In genomic region chr2:38940746-38941145, GRCh38 we compare ENCODE assay signal across 33 cellular contexts. TPM values are rescaled to one million over a fixed set of nuclear protein-coding genes. Genes with fewer than 3 reads are reported as not detected.
"Had no signal": no experiment of that assay in that cellular context is flagged by ENCODE, and none has a peak within 500 bp of the region (broad histone marks: within the 10 kb centered on the region; RNA-seq: fewer than 3 reads in every experiment).

No MANE protein-coding gene starts in this region.

- FAIRE-seq: TTC549 had no signal

- H3K4me1 ChIP-seq: ascending aorta, body of pancreas, breast epithelium had no signal

- H3K9me3 ChIP-seq: ascending aorta, body of pancreas, breast epithelium had no signal

- H3K27me3 ChIP-seq: ascending aorta, body of pancreas, brain microvascular endothelial cell, breast epithelium, cardiac muscle cell had no signal

- ATAC-seq: activated CD4-positive, alpha-beta T cell treated with anti-CD3 and anti-CD28 coated beads for 36 hours; activated CD4-positive, CD25-positive, alpha-beta regulatory T cell treated with anti-CD3 and anti-CD28 coated beads, Interleukin-2, amount 50 U/mL, for 24 hours; activated CD8-positive, alpha-beta memory T cell treated with anti-CD3 and anti-CD28 coated beads, Interleukin-2, amount 10 ng/mL, durations not matched to agents 7 days and 5 days; activated CD8-positive, alpha-beta T cell treated with anti-CD3 and anti-CD28 coated beads, Interleukin-2, amount 10 ng/mL, durations not matched to agents 7 days and 5 days; activated naive CD8-positive, alpha-beta T cell treated with anti-CD3 and anti-CD28 coated beads, Interleukin-2, amount 50 U/mL, for 24 hours; body of pancreas had no signal

- H3K36me3 ChIP-seq: ascending aorta, brain microvascular endothelial cell, breast epithelium, cardiac muscle cell had no signal

- H3K4me3 ChIP-seq: ascending aorta, body of pancreas, breast epithelium, cardiac muscle cell had no signal

- H3K27ac ChIP-seq: ascending aorta, body of pancreas, brain microvascular endothelial cell, breast epithelium, cardiac muscle cell, VCaP had no signal

- DNase-seq: activated CD4-positive, alpha-beta memory T cell treated with anti-CD3 and anti-CD28 coated beads, Interleukin-2, amount 10 ng/mL, durations not matched to agents 7 days and 5 days; activated CD4-positive, alpha-beta T cell treated with anti-CD3 and anti-CD28 coated beads for 1 hour; activated CD4-positive, alpha-beta T cell treated with anti-CD3 and anti-CD28 coated beads for 36 hours; activated CD4-positive, alpha-beta T cell treated with anti-CD3 and anti-CD28 coated beads for 48 hours; activated CD4-positive, alpha-beta T cell treated with anti-CD3 and anti-CD28 coated beads, Interleukin-2, amount 10 ng/mL, durations not matched to agents 7 days and 5 days; activated CD4-positive, alpha-beta T cell treated with anti-CD3 and anti-CD28 coated beads, Interleukin-2, amount 50 U/mL, for 48 hours; activated CD4-positive, CD25-positive, alpha-beta regulatory T cell; activated CD8-positive, alpha-beta memory T cell treated with anti-CD3 and anti-CD28 coated beads for 24 hours; activated CD8-positive, alpha-beta memory T cell treated with anti-CD3 and anti-CD28 coated beads, Interleukin-2, amount 10 ng/mL, durations not matched to agents 7 days and 5 days; activated CD8-positive, alpha-beta memory T cell treated with anti-CD3 and anti-CD28 coated beads, Interleukin-2, amount 50 U/mL, for 48 hours; activated CD8-positive, alpha-beta T cell treated with anti-CD3 and anti-CD28 coated beads, Interleukin-2, amount 10 ng/mL, durations not matched to agents 7 days and 5 days; activated effector memory CD4-positive, alpha-beta T cell treated with Interleukin-2 at 50 U/mL for 16 hours; activated gamma-delta T cell; activated naive CD4-positive, alpha-beta T cell treated with anti-CD3 and anti-CD28 coated beads, Interleukin-2, amount 10 ng/mL, durations not matched to agents 7 days and 5 days; activated naive CD4-positive, alpha-beta T cell treated with Interleukin-2 at 50 U/mL for 16 hours; activated naive CD8-positive, alpha-beta T cell treated with anti-CD3 and anti-CD28 coated beads, Interleukin-2, amount 10 ng/mL, durations not matched to agents 7 days and 5 days; activated naive CD8-positive, alpha-beta T cell treated with anti-CD3 and anti-CD28 coated beads, Interleukin-2, amount 50 U/mL, for 24 hours; activated T-cell treated with anti-CD3 and anti-CD28 coated beads, Interleukin-2, amount 50 U/mL, for 24 hours; activated T-cell treated with anti-CD3 and anti-CD28 coated beads, Interleukin-2, amount 50 U/mL, for 48 hours; amygdala; anterior cingulate cortex; body of pancreas; brain microvascular endothelial cell; caudate nucleus; cerebellar nuclear complex; T-helper 2 cell; T-helper 9 cell had no signal

RNA-seq across cellular contexts. Expression of gene ARHGEF33, which starts 51.1 kb away (rescaled TPM):
- total RNA-seq: activated CD4-positive, alpha-beta T cell treated with anti-CD3 and anti-CD28 coated beads, Interleukin-2, amount 10 ng/mL, durations not matched to agents 7 days and 5 days had no signal
